In the genomic region with DNA sequence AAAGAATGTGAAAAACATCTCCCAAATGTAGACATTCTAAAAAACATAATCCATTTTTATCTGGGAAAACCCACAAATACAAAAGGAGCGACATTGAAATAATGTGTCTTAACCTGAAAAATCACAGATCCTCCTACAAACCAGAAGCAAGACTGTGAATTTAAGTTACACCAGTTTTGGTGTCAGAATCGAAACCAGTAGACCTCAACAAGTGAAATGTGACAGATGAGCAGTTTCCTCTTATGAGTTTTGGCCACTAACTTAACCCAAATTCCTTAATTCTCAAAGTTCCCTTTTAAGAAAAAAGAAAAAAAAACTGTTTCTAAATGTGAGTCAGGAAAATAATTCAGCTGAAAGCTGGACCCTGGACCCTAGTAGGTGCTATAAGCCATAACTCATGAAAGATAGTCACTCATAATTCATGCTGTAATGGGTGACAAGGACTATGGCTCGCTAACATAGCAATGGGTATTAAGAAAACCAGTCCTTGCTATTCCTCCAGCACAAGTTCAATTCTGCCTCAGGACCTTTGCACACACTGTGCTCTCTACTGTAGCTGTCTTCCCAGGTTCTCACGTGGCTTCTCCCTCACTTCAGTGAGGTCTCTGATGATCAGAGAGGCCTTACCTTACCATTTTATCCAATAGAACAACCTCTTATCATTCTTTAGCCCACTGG, we compare ENCODE assay signal across 11 cellular contexts. TPM values are rescaled to one million over a fixed set of nuclear protein-coding genes. Genes with fewer than 3 reads are reported as not detected.
DNase-seq lines count a peak whose midpoint lies in the region; ATAC-seq and TF ChIP-seq lines count a peak whose summit lies in the region.
"Had no signal": no experiment of that assay in that cellular context is flagged by ENCODE, and none has a peak within 500 bp of the region (broad histone marks: within the 10 kb centered on the region; RNA-seq: fewer than 3 reads in every experiment).

No MANE protein-coding gene starts in this region.

- peaks cover 16% of the 10 kb centered on the region for H3K4me1 Mint-ChIP-seq in activated T-cell treated with anti-CD3 and anti-CD28 coated beads, Interleukin-2, amount 50 U/mL, for 72 hours (ENCODE audit: low read depth)
- no peaks in the 10 kb centered on the region for H3K4me1 Mint-ChIP-seq in activated T-cell treated with anti-CD3 and anti-CD28 coated beads, Interleukin-2, amount 50 U/mL, for 4 hours (ENCODE audit: low read depth)
- H3K4me1 Mint-ChIP-seq in stimulated activated naive B cell treated with anti-CD40 and anti-IgM and Interleukin-4, amounts not matched to agents 10 μg/mL and 1 μg/mL and 100 μg/mL, for 72 hours, result peaks cover 42 to 54% of the 10 kb centered on the region in 2 donors

- H3K4me3 Mint-ChIP-seq in activated T-cell treated with anti-CD3 and anti-CD28 coated beads, Interleukin-2, amount 50 U/mL, for 72 hours, result no peak overlapping the region
- no peak overlapping the region for H3K4me3 Mint-ChIP-seq in activated T-cell treated with anti-CD3 and anti-CD28 coated beads, Interleukin-2, amount 50 U/mL, for 4 hours
- peak overlapping the region in 1 of 2 donors; percentile 25 for H3K4me3 Mint-ChIP-seq in stimulated activated naive B cell treated with anti-CD40 and anti-IgM and Interleukin-4, amounts not matched to agents 10 μg/mL and 1 μg/mL and 100 μg/mL, for 72 hours

- no peak overlapping the region for H3K4me3 ChIP-seq in BE2C (ENCODE audit: low read depth, low read length)
- H3K4me3 ChIP-seq: A549 had no signal

- H3K9me3 ChIP-seq in BE2C, result no peaks in the 10 kb centered on the region
- H3K9me3 ChIP-seq: A549 had no signal

- ATAC-seq in activated T-cell treated with anti-CD3 and anti-CD28 coated beads, Interleukin-2, amount 50 U/mL, for 72 hours (replicated peaks in 1 of 2), result peak; percentile 28 to 41
- no peak for ATAC-seq in activated T-cell treated with anti-CD3 and anti-CD28 coated beads, Interleukin-2, amount 50 U/mL, for 4 hours
- ATAC-seq in HG02610 (IDR thresholded peaks at IDR 0.05; ENCODE audit: unreplicated experiment) (peak; percentile 89), HG03521 (IDR thresholded peaks at IDR 0.05; ENCODE audit: unreplicated experiment) (peak; percentile 90)
- ATAC-seq in stimulated activated naive B cell treated with anti-CD40 and anti-IgM and Interleukin-4, amounts not matched to agents 10 μg/mL and 1 μg/mL and 100 μg/mL, for 72 hours (replicated peaks), result peak; percentile 77 to 78
- ATAC-seq: A549 had no signal

- peaks cover 1% of the 10 kb centered on the region in 2 donors for H3K9me3 Mint-ChIP-seq in activated T-cell treated with anti-CD3 and anti-CD28 coated beads, Interleukin-2, amount 50 U/mL, for 72 hours
- H3K9me3 Mint-ChIP-seq in activated T-cell treated with anti-CD3 and anti-CD28 coated beads, Interleukin-2, amount 50 U/mL, for 4 hours, result no peaks in the 10 kb centered on the region
- H3K9me3 Mint-ChIP-seq in stimulated activated naive B cell treated with anti-CD40 and anti-IgM and Interleukin-4, amounts not matched to agents 10 μg/mL and 1 μg/mL and 100 μg/mL, for 72 hours, result no peaks in the 10 kb centered on the region

- H3K27me3 Mint-ChIP-seq in activated T-cell treated with anti-CD3 and anti-CD28 coated beads, Interleukin-2, amount 50 U/mL, for 72 hours (ENCODE audit: low read depth), result peaks cover 27% of the 10 kb centered on the region
- peaks cover 2% of the 10 kb centered on the region for H3K27me3 Mint-ChIP-seq in activated T-cell treated with anti-CD3 and anti-CD28 coated beads, Interleukin-2, amount 50 U/mL, for 4 hours (ENCODE audit: low read depth)
- no peaks in the 10 kb centered on the region for H3K27me3 Mint-ChIP-seq in stimulated activated naive B cell treated with anti-CD40 and anti-IgM and Interleukin-4, amounts not matched to agents 10 μg/mL and 1 μg/mL and 100 μg/mL, for 72 hours

- no peaks in the 10 kb centered on the region for H3K4me1 ChIP-seq in BE2C

- TF ChIP-seq CTCF in BE2C (IDR thresholded peaks at IDR 0.05; ENCODE audit: low read depth, low read length), result no peak

- DNase-seq in activated T-cell treated with anti-CD3 and anti-CD28 coated beads, Interleukin-2, amount 50 U/mL, for 72 hours, result no peak
- DNase-seq in activated T-cell treated with anti-CD3 and anti-CD28 coated beads, Interleukin-2, amount 50 U/mL, for 4 hours, result no peak
- no peak for DNase-seq in stimulated activated naive B cell treated with anti-CD40 and anti-IgM and Interleukin-4, amounts not matched to agents 10 μg/mL and 1 μg/mL and 100 μg/mL, for 72 hours
- DNase-seq in BE2C (no peak), NCI-H510A treated with DMSO at 0.1 percent for 48 hours (lab: John Stamatoyannopoulos, UW) (no peak), NCI-H1048 (lab: John Stamatoyannopoulos, UW) (no peak)
- DNase-seq: EL, NCI-H1417 treated with DMSO at 0.1 percent for 48 hours had no signal

- no peaks in the 10 kb centered on the region for H3K36me3 ChIP-seq in BE2C

- H3K27ac Mint-ChIP-seq in activated T-cell treated with anti-CD3 and anti-CD28 coated beads, Interleukin-2, amount 50 U/mL, for 72 hours, result no peak overlapping the region
- H3K27ac Mint-ChIP-seq in stimulated activated naive B cell treated with anti-CD40 and anti-IgM and Interleukin-4, amounts not matched to agents 10 μg/mL and 1 μg/mL and 100 μg/mL, for 72 hours, result peak overlapping the region; percentile 31

- no peaks in the 10 kb centered on the region for H3K36me3 Mint-ChIP-seq in activated T-cell treated with anti-CD3 and anti-CD28 coated beads, Interleukin-2, amount 50 U/mL, for 72 hours (ENCODE audit: insufficient read depth in 2 of 2)
- H3K36me3 Mint-ChIP-seq in activated T-cell treated with anti-CD3 and anti-CD28 coated beads, Interleukin-2, amount 50 U/mL, for 4 hours (ENCODE audit: insufficient read depth), result no peaks in the 10 kb centered on the region
- no peaks in the 10 kb centered on the region for H3K36me3 Mint-ChIP-seq in stimulated activated naive B cell treated with anti-CD40 and anti-IgM and Interleukin-4, amounts not matched to agents 10 μg/mL and 1 μg/mL and 100 μg/mL, for 72 hours

- no peaks in the 10 kb centered on the region for H3K27me3 ChIP-seq in BE2C

RNA-seq across cellular contexts. Expression of a gene that starts 9.0 kb away (rescaled TPM):
- total RNA-seq in activated T-cell treated with anti-CD3 and anti-CD28 coated beads, Interleukin-2, amount 50 U/mL, for 72 hours, result not detected
- total RNA-seq in activated T-cell treated with anti-CD3 and anti-CD28 coated beads, Interleukin-2, amount 50 U/mL, for 4 hours, result not detected
- not detected for polyA plus RNA-seq in BE2C (2012; ENCODE audit: insufficient read depth, insufficient read length, low read depth)

Comparison
In these comparisons a context has a peak if more than half of its experiments do, and no peak if none do; other contexts are left out.
1. ATAC-seq: peak in activated T-cell treated with anti-CD3 and anti-CD28 coated beads, Interleukin-2, amount 50 U/mL, for 72 hours (2 of 2), HG02610 (single experiment), HG03521 (single experiment) and stimulated activated naive B cell treated with anti-CD40 and anti-IgM and Interleukin-4, amounts not matched to agents 10 μg/mL and 1 μg/mL and 100 μg/mL, for 72 hours (2 of 2); none in activated T-cell treated with anti-CD3 and anti-CD28 coated beads, Interleukin-2, amount 50 U/mL, for 4 hours (0 of 2).